ENCODE assay signal across 1 cellular context in the genomic region with DNA sequence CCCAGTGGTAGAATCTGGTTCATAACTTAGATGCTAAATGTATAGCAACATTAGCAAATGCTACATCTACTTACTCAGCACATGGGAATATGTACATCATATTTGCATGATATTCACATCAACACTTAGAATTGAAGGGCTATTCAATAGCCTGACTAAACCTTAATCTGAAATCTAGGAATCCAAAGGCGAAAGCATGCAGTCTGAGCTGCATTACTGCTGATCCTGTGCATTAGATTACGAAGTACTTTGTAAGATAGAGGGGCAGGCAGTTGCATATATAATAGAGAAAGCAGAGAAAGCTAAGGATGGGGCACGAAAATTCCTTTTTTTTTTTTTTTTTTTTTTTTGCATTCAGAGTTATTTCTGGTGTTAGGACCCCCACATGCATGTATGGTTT.
TF ChIP-seq lines count a peak whose summit lies in the region.

No MANE protein-coding gene starts in this region.

TF ChIP-seq in SK-N-SH treated with all-trans-retinoic acid at 6 μM for 48 hours, 23 proteins besides CTCF, POLR2A, EP300 and RAD21 (continued from another document):
- TF ChIP-seq, protein P1, sequence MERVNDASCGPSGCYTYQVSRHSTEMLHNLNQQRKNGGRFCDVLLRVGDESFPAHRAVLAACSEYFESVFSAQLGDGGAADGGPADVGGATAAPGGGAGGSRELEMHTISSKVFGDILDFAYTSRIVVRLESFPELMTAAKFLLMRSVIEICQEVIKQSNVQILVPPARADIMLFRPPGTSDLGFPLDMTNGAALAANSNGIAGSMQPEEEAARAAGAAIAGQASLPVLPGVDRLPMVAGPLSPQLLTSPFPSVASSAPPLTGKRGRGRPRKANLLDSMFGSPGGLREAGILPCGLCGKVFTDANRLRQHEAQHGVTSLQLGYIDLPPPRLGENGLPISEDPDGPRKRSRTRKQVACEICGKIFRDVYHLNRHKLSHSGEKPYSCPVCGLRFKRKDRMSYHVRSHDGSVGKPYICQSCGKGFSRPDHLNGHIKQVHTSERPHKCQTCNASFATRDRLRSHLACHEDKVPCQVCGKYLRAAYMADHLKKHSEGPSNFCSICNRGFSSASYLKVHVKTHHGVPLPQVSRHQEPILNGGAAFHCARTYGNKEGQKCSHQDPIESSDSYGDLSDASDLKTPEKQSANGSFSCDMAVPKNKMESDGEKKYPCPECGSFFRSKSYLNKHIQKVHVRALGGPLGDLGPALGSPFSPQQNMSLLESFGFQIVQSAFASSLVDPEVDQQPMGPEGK (CRISPR knock-in tag; IDR thresholded peaks at IDR 0.05; ENCODE audit: borderline replicate concordance): no peak
- TF ChIP-seq OSR1 (CRISPR knock-in tag; IDR thresholded peaks at IDR 0.05): no peak
- no peak for TF ChIP-seq ISL1 (CRISPR knock-in tag; IDR thresholded peaks at IDR 0.05)
- no peak for TF ChIP-seq ARNTL (CRISPR knock-in tag; IDR thresholded peaks at IDR 0.05; ENCODE audit: borderline replicate concordance, low read depth)
- no peak for TF ChIP-seq CSDC2 (CRISPR knock-in tag; IDR thresholded peaks at IDR 0.05)
- TF ChIP-seq TOX (CRISPR knock-in tag; IDR thresholded peaks at IDR 0.05; ENCODE audit: borderline replicate concordance): no peak
- TF ChIP-seq PPARA (CRISPR knock-in tag; IDR thresholded peaks at IDR 0.05; ENCODE audit: borderline replicate concordance): no peak
- TF ChIP-seq TSHZ2 (CRISPR knock-in tag; IDR thresholded peaks at IDR 0.05): no peak
